In genomic region chr6:110617057-110617456, GRCh38 we compare ENCODE assay signal across 12 cellular contexts.
DNase-seq lines count a peak whose midpoint lies in the region; ATAC-seq and TF ChIP-seq lines count a peak whose summit lies in the region.
"Had no signal": no experiment of that assay in that cellular context is flagged by ENCODE, and none has a peak within 500 bp of the region (broad histone marks: within the 10 kb centered on the region; RNA-seq: fewer than 3 reads in every experiment).

No MANE protein-coding gene starts in this region.

- H3K4me1 Mint-ChIP-seq in T-helper 2 cell treated with Interferon-gamma antibody and Interleukin-4, amounts not matched to agents 5 μg/mL and 100 μg/mL, for 36 hours (ENCODE audit: low read depth), result peaks cover 12% of the 10 kb centered on the region

- H2BK12ac ChIP-seq in neuronal stem cell (ENCODE audit: low read length), result no peak overlapping the region

- H3K79me1 ChIP-seq in neuronal stem cell (ENCODE audit: low read depth, low read length), result no peaks in the 10 kb centered on the region

- no peak overlapping the region for H3K14ac ChIP-seq in neuronal stem cell (ENCODE audit: low read length)

- peaks cover 7 to 87% of the 10 kb centered on the region in 2 donors for H3K36me3 ChIP-seq in neuronal stem cell (replicated peaks in 1 of 2; ENCODE audit: control insufficient read depth in 2 of 2, insufficient read depth in 2 of 2, low read length in 2 of 2)
- H3K36me3 ChIP-seq in heart right ventricle, result peaks cover 0 to 66% (median 8%) of the 10 kb centered on the region in 9 donors

- H3K27ac ChIP-seq in neuronal stem cell (replicated peaks; ENCODE audit: low read length) (peak overlapping the region; percentile 19), heart right ventricle (peak overlapping the region in 1 of 10 donors; percentile 36)
- H3K27ac ChIP-seq: testis had no signal

- H2AFZ ChIP-seq in neuronal stem cell (ENCODE audit: low read length), result no peak overlapping the region

- no peak overlapping the region for H4K8ac ChIP-seq in neuronal stem cell (ENCODE audit: low read depth, low read length)

- H3K18ac ChIP-seq in neuronal stem cell (ENCODE audit: low read length), result no peak overlapping the region

- peaks cover 37% of the 10 kb centered on the region for H3K36me3 Mint-ChIP-seq in T-helper 2 cell treated with Interferon-gamma antibody and Interleukin-4, amounts not matched to agents 5 μg/mL and 100 μg/mL, for 36 hours (ENCODE audit: low read depth)

- H3K4ac ChIP-seq in neuronal stem cell (ENCODE audit: low read length), result no peak overlapping the region

- WGBS in neuronal stem cell (ENCODE audit: extremely low coverage in 2 of 2, insufficient read length in 2 of 2, insufficient replicate concordance in 1 of 2), 2 donors, result no CpG with 5 or more reads among the region's 1 CpG
- 82 to 88% methylated on average over 1 of the region's 1 CpG for WGBS in heart right ventricle, 2 donors

- H3K9me3 ChIP-seq in neuronal stem cell (replicated peaks in 1 of 2; ENCODE audit: control insufficient read depth in 2 of 2, insufficient read depth in 1 of 2, low read depth in 1 of 2, low read length in 2 of 2) (no peaks in the 10 kb centered on the region), heart right ventricle (no peaks in the 10 kb centered on the region)
- H3K9me3 ChIP-seq: testis had no signal

- no peak overlapping the region for H3K4me3 Mint-ChIP-seq in T-helper 2 cell treated with Interferon-gamma antibody and Interleukin-4, amounts not matched to agents 5 μg/mL and 100 μg/mL, for 36 hours
- H3K4me3 Mint-ChIP-seq: T-helper 1 cell treated with Interleukin-12 subunit alpha and Interleukin-12 subunit beta and Interleukin-4 antibody, amounts not matched to agents 30 μg/mL and 1 μg/mL, for 36 hours had no signal

- no peak overlapping the region for H3K9ac ChIP-seq in neuronal stem cell (ENCODE audit: low read depth, low read length, poor library complexity)

- no peak overlapping the region for H3K23ac ChIP-seq in neuronal stem cell (ENCODE audit: low read depth, low read length, poor library complexity)

- DNase-seq in neuronal stem cell (ENCODE audit: low spot score) (no peak), mucosa of gallbladder (ENCODE audit: low spot score) (no peak), heart right ventricle (no peak)
- DNase-seq in activated CD4-positive, alpha-beta T cell treated with anti-CD3 and anti-CD28 coated beads, Interleukin-2, amount 50 U/mL, for 4 hours, result no peak
- DNase-seq in T-helper 2 cell treated with Interferon-gamma antibody and Interleukin-4, amounts not matched to agents 5 μg/mL and 100 μg/mL, for 36 hours (ENCODE audit: low spot score), result no peak
- DNase-seq: DND-41; NK-92 treated with Interleukin-12 subunit alpha and Interleukin-12 subunit beta, amount 100 ng/mL, for 24 hours; testis had no signal

- peak; percentile 85 for ATAC-seq in GM18873 (IDR thresholded peaks at IDR 0.05; ENCODE audit: low FRiP score, unreplicated experiment)
- peak; percentile 81 for ATAC-seq in GM21825 (IDR thresholded peaks at IDR 0.05; ENCODE audit: unreplicated experiment)
- ATAC-seq in HG03521 (IDR thresholded peaks at IDR 0.05; ENCODE audit: unreplicated experiment), result peak; percentile 58
- no peak for ATAC-seq in heart right ventricle

- intact Hi-C loops in heart right ventricle (cut with DNase I), result no loop called here

- no peak overlapping the region for H3K4me3 ChIP-seq in neuronal stem cell (ENCODE audit: low read length in 2 of 2)
- no peak overlapping the region for H3K4me3 ChIP-seq in heart right ventricle
- H3K4me3 ChIP-seq: testis had no signal

- H3K27me3 ChIP-seq in neuronal stem cell (ENCODE audit: control insufficient read depth in 3 of 3, insufficient read depth in 3 of 3, low read depth in 1 of 3, low read length in 3 of 3) (no peaks in the 10 kb centered on the region), heart right ventricle (no peaks in the 10 kb centered on the region)
- H3K27me3 ChIP-seq: testis had no signal

- H3K27me3 Mint-ChIP-seq in T-helper 2 cell treated with Interferon-gamma antibody and Interleukin-4, amounts not matched to agents 5 μg/mL and 100 μg/mL, for 36 hours (ENCODE audit: low read depth), result no peaks in the 10 kb centered on the region

- peaks cover 0 to 13% of the 10 kb centered on the region in 2 donors for H3K4me1 ChIP-seq in neuronal stem cell (ENCODE audit: control insufficient read depth in 2 of 2, insufficient read depth in 1 of 2, low read depth in 1 of 2, low read length in 2 of 2)
- H3K4me1 ChIP-seq in heart right ventricle, result peaks cover 0 to 30% (median 18%) of the 10 kb centered on the region in 9 donors

- H3K27ac Mint-ChIP-seq in T-helper 2 cell treated with Interferon-gamma antibody and Interleukin-4, amounts not matched to agents 5 μg/mL and 100 μg/mL, for 36 hours, result no peak overlapping the region
- H3K27ac Mint-ChIP-seq: T-helper 1 cell treated with Interleukin-12 subunit alpha and Interleukin-12 subunit beta and Interleukin-4 antibody, amounts not matched to agents 30 μg/mL and 1 μg/mL, for 36 hours had no signal

- no peak overlapping the region for H4K91ac ChIP-seq in neuronal stem cell (ENCODE audit: low read depth, low read length, poor library complexity)

- no peak overlapping the region for H2AK5ac ChIP-seq in neuronal stem cell (ENCODE audit: low read depth, low read length)

- H3K9me3 Mint-ChIP-seq in T-helper 2 cell treated with Interferon-gamma antibody and Interleukin-4, amounts not matched to agents 5 μg/mL and 100 μg/mL, for 36 hours, result no peaks in the 10 kb centered on the region
- H3K9me3 Mint-ChIP-seq: T-helper 1 cell treated with Interleukin-12 subunit alpha and Interleukin-12 subunit beta and Interleukin-4 antibody, amounts not matched to agents 30 μg/mL and 1 μg/mL, for 36 hours had no signal

- H3K4me2 ChIP-seq in neuronal stem cell (ENCODE audit: insufficient read depth, low read length, poor library complexity, severe bottlenecking), result no peak overlapping the region

- no peak for TF ChIP-seq CTCF in heart right ventricle (IDR thresholded peaks at IDR 0.05)

- H2BK120ac ChIP-seq in neuronal stem cell (ENCODE audit: low read depth, low read length), result no peak overlapping the region

- no peak overlapping the region for H2BK5ac ChIP-seq in neuronal stem cell (ENCODE audit: low read length)

- no peak overlapping the region for H2BK15ac ChIP-seq in neuronal stem cell (ENCODE audit: low read length)

Comparison
In these comparisons a context has a peak if more than half of its experiments do, and no peak if none do; other contexts are left out.
1. ATAC-seq: peak in GM18873 (single experiment), GM21825 (single experiment) and HG03521 (single experiment); none in heart right ventricle (0 of 8).